ENCODE assay signal across 8 cellular contexts in the genomic region with DNA sequence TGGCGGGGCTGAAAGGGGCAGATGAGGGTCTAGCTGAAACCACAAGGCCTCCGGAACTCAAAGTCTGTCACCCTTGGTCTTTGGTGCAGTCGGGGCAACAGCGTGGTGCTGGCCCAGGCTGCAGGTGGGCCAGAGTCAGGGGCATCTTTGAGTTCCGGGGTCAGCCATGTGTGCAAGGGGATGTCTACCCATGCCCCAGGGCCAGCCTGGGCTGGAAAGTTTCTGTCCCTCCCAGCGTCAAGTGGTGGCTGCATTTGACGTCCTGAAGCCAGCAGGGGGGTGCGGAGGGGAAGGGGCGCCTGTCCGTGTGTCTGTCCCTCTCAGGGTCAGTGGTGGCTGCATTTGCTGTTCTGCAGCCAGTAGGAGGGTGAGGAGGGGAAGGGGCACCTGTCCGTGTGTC. TPM values are rescaled to one million over a fixed set of nuclear protein-coding genes. Genes with fewer than 3 reads are reported as not detected.
A peak's percentile ranks its signal among the peaks of the same experiment; 100 is the strongest.
DNase-seq lines count a peak whose midpoint lies in the region; ATAC-seq, FAIRE-seq and TF ChIP-seq lines count a peak whose summit lies in the region.

No MANE protein-coding gene starts in this region.

- no peaks in the 10 kb centered on the region for H3K27me3 Mint-ChIP-seq in stimulated activated naive CD8-positive, alpha-beta T cell treated with anti-CD3 and anti-CD28 coated beads, Interleukin-15, Interleukin-2, amounts not matched to agents 100 ng/mL and 50 ng/mL, for 24 hours
- H3K27me3 Mint-ChIP-seq in astrocyte (ENCODE audit: low read depth, unreplicated experiment) = no peaks in the 10 kb centered on the region

- H3K4me1 ChIP-seq in astrocyte (ENCODE audit: insufficient read depth, low read length) (peaks cover 13% of the 10 kb centered on the region), upper lobe of right lung (peaks cover 33% of the 10 kb centered on the region)

- no peak for TF ChIP-seq POLR2A in lower leg skin (IDR thresholded peaks at IDR 0.05)

- TF ChIP-seq CTCF in astrocyte (IDR thresholded peaks at IDR 0.05; ENCODE audit: insufficient read depth, low read depth, low read length) (no peak), lower leg skin (IDR thresholded peaks at IDR 0.05) (no peak), upper lobe of right lung (IDR thresholded peaks at IDR 0.05) (no peak)

- H3K27me3 ChIP-seq in astrocyte (ENCODE audit: insufficient read depth, low read length) (no peaks in the 10 kb centered on the region), upper lobe of right lung (no peaks in the 10 kb centered on the region)

- H3K9me3 ChIP-seq in astrocyte (ENCODE audit: insufficient read depth, low read depth, low read length) (no peaks in the 10 kb centered on the region), upper lobe of right lung (no peaks in the 10 kb centered on the region)

- peaks cover 22% of the 10 kb centered on the region for H3K36me3 Mint-ChIP-seq in stimulated activated naive CD8-positive, alpha-beta T cell treated with anti-CD3 and anti-CD28 coated beads, Interleukin-15, Interleukin-2, amounts not matched to agents 100 ng/mL and 50 ng/mL, for 24 hours (ENCODE audit: low read depth)
- peaks cover 2% of the 10 kb centered on the region for H3K36me3 Mint-ChIP-seq in astrocyte (ENCODE audit: low read depth, unreplicated experiment)

- peak overlapping the region; percentile 88 for H3K4me3 Mint-ChIP-seq in stimulated activated naive CD8-positive, alpha-beta T cell treated with anti-CD3 and anti-CD28 coated beads, Interleukin-15, Interleukin-2, amounts not matched to agents 100 ng/mL and 50 ng/mL, for 24 hours
- H3K4me3 Mint-ChIP-seq in astrocyte (ENCODE audit: unreplicated experiment) = peak overlapping the region; percentile 84

- 9 to 19% methylated on average over 2 to 10 of the region's 11 CpGs for WGBS in lower leg skin, 2 donors

- no peak overlapping the region for H2AFZ ChIP-seq in astrocyte (ENCODE audit: low read depth, low read length)

- no peak for DNase-seq in stimulated activated naive CD8-positive, alpha-beta T cell treated with anti-CD3 and anti-CD28 coated beads, Interleukin-15, Interleukin-2, amounts not matched to agents 100 U/mL and 50 U/mL, for 24 hours
- DNase-seq in astrocyte (ENCODE audit: low read depth) = no peak
- no peak for DNase-seq in lower leg skin (ENCODE audit: low spot score in 2 of 2)
- DNase-seq in upper lobe of right lung = peak; percentile 65
- DNase-seq in epidermal melanocyte (ENCODE audit: insufficient read length, low spot score) = no peak

- no peak overlapping the region for H3K27ac ChIP-seq in astrocyte (ENCODE audit: low read depth, low read length)
- H3K27ac ChIP-seq in upper lobe of right lung = peak overlapping the region; percentile 100

- peaks cover 18% of the 10 kb centered on the region for H4K20me1 ChIP-seq in astrocyte (ENCODE audit: insufficient read depth, low read length)

- H3K4me3 ChIP-seq in astrocyte (ENCODE audit: insufficient read depth, low read depth, low read length) (peak overlapping the region; percentile 78), lower leg skin (ENCODE audit: low read depth, poor library complexity, severe bottlenecking) (peak overlapping the region; percentile 56), upper lobe of right lung (peak overlapping the region; percentile 88)

- no peak for ATAC-seq in stimulated activated naive CD8-positive, alpha-beta T cell treated with anti-CD3 and anti-CD28 coated beads, Interleukin-15, Interleukin-2, amounts not matched to agents 100 U/mL and 50 U/mL, for 24 hours
- no peak for ATAC-seq in upper lobe of right lung
- no peak for ATAC-seq in HG02938 (IDR thresholded peaks at IDR 0.05; ENCODE audit: unreplicated experiment)
- no peak for ATAC-seq in HG03571 (IDR thresholded peaks at IDR 0.05; ENCODE audit: unreplicated experiment)

- no peaks in the 10 kb centered on the region for H3K9me3 Mint-ChIP-seq in stimulated activated naive CD8-positive, alpha-beta T cell treated with anti-CD3 and anti-CD28 coated beads, Interleukin-15, Interleukin-2, amounts not matched to agents 100 ng/mL and 50 ng/mL, for 24 hours
- no peaks in the 10 kb centered on the region for H3K9me3 Mint-ChIP-seq in astrocyte (ENCODE audit: unreplicated experiment)

- H3K79me2 ChIP-seq in astrocyte (ENCODE audit: insufficient read depth, low read length) = peaks cover 19% of the 10 kb centered on the region

- no peak for FAIRE-seq in astrocyte (lab: Jason Lieb, UNC)

- intact Hi-C loops in lower leg skin (cut with DNase I; ENCODE audit: low total_unique reads) (no loop called here), upper lobe of right lung (cut with DNase I) (no loop called here)

- peak overlapping the region; percentile 91 for H3K4me2 ChIP-seq in astrocyte (ENCODE audit: low read length)

- H3K4me1 Mint-ChIP-seq in stimulated activated naive CD8-positive, alpha-beta T cell treated with anti-CD3 and anti-CD28 coated beads, Interleukin-15, Interleukin-2, amounts not matched to agents 100 ng/mL and 50 ng/mL, for 24 hours (ENCODE audit: low read depth) = peaks cover 42% of the 10 kb centered on the region
- H3K4me1 Mint-ChIP-seq in astrocyte (ENCODE audit: low read depth, unreplicated experiment) = peaks cover 3% of the 10 kb centered on the region

- H3K36me3 ChIP-seq in astrocyte (ENCODE audit: insufficient read depth, low read length) (no peaks in the 10 kb centered on the region), upper lobe of right lung (peaks cover 8% of the 10 kb centered on the region)

- peak overlapping the region; percentile 87 for H3K27ac Mint-ChIP-seq in stimulated activated naive CD8-positive, alpha-beta T cell treated with anti-CD3 and anti-CD28 coated beads, Interleukin-15, Interleukin-2, amounts not matched to agents 100 ng/mL and 50 ng/mL, for 24 hours
- H3K27ac Mint-ChIP-seq in astrocyte (ENCODE audit: unreplicated experiment) = peak overlapping the region; percentile 41

- peak overlapping the region; percentile 98 for H3K9ac ChIP-seq in astrocyte (ENCODE audit: low read length)

RNA-seq across cellular contexts. Expression of a gene that starts 0.7 kb away (rescaled TPM):
- total RNA-seq in astrocyte (18.7 and 19.7 TPM in 2 replicates), lower leg skin (10 to 100 TPM; 40.5 to 88.4 (median 60.6) TPM), upper lobe of right lung (24.1 TPM)

RNA-seq across cellular contexts. Expression of a gene that starts 4.1 kb away (rescaled TPM):
- total RNA-seq in astrocyte = 13.1 and 13.8 TPM in 2 replicates
- 10 to 100 TPM; 10.5 to 18.6 (median 12.8) TPM for total RNA-seq in lower leg skin
- 22.2 TPM for total RNA-seq in upper lobe of right lung

RNA-seq across cellular contexts. Expression of a gene that starts 35.1 kb away (rescaled TPM):
- total RNA-seq in astrocyte (58.6 and 76.9 TPM in 2 replicates), lower leg skin (100 to 1,000 TPM; 104 to 169 (median 139) TPM), upper lobe of right lung (35.4 TPM)
